ENCODE assay signal across 12 cellular contexts in genomic region chr13:32225494-32225931, GRCh38.
A peak's percentile ranks its signal among the peaks of the same experiment; 100 is the strongest.
DNase-seq lines count a peak whose midpoint lies in the region; ATAC-seq and TF ChIP-seq lines count a peak whose summit lies in the region.
"Had no signal": no experiment of that assay in that cellular context is flagged by ENCODE, and none has a peak within 500 bp of the region (broad histone marks: within the 10 kb centered on the region; RNA-seq: fewer than 3 reads in every experiment).

No MANE protein-coding gene starts in this region.

- no peak for TF ChIP-seq CTCF in body of pancreas (IDR thresholded peaks at IDR 0.05)

- no peaks in the 10 kb centered on the region for H3K9me3 ChIP-seq in body of pancreas

- H3K27ac ChIP-seq in body of pancreas, result no peak overlapping the region

- ATAC-seq in sciatic nerve (peak; percentile 63), body of pancreas (no peak), HG03095 (IDR thresholded peaks at IDR 0.05; ENCODE audit: unreplicated experiment) (no peak)
- ATAC-seq: naive thymus-derived CD4-positive, alpha-beta T cell had no signal

- H3K27me3 ChIP-seq in body of pancreas, result no peaks in the 10 kb centered on the region

- 68 to 82% methylated on average over 5 of the region's 5 CpGs for WGBS in body of pancreas, 2 donors

- H3K4me1 ChIP-seq in body of pancreas, result no peaks in the 10 kb centered on the region

- H3K4me3 ChIP-seq in body of pancreas, result no peak overlapping the region

- peaks cover 0 to 19% of the 10 kb centered on the region in 2 donors for H3K36me3 ChIP-seq in body of pancreas (replicated peaks in 1 of 2; ENCODE audit: insufficient read depth in 1 of 2, low read depth in 2 of 2)

- DNase-seq in ELR (ENCODE audit: low read depth) (peak; percentile 45), amniotic epithelial cell (ENCODE audit: low read depth) (peak; percentile 91), hepatic stellate cell (ENCODE audit: low spot score) (peak; percentile 35), sciatic nerve (ENCODE audit: low spot score) (no peak), body of pancreas (no peak), T-helper 1 cell (no peak)
- no peak for DNase-seq in activated effector memory CD4-positive, alpha-beta T cell treated with Interleukin-2 at 50 U/mL for 16 hours
- DNase-seq: CD4-positive, alpha-beta T cell; H9; kidney; naive thymus-derived CD4-positive, alpha-beta T cell had no signal

- TF ChIP-seq POLR2A in body of pancreas (IDR thresholded peaks at IDR 0.05), result no peak

- intact Hi-C loops in sciatic nerve (cut with DNase I) (no loop called here), body of pancreas (cut with DNase I) (no loop called here)

Comparison
In these comparisons a context has a peak if more than half of its experiments do, and no peak if none do; other contexts are left out.
1. DNase-seq: peak in ELR (single experiment), amniotic epithelial cell (single experiment) and hepatic stellate cell (single experiment); none in sciatic nerve (single experiment), body of pancreas (0 of 4), T-helper 1 cell (0 of 5) and activated effector memory CD4-positive, alpha-beta T cell treated with Interleukin-2 at 50 U/mL for 16 hours (single experiment).